In the genomic region with DNA sequence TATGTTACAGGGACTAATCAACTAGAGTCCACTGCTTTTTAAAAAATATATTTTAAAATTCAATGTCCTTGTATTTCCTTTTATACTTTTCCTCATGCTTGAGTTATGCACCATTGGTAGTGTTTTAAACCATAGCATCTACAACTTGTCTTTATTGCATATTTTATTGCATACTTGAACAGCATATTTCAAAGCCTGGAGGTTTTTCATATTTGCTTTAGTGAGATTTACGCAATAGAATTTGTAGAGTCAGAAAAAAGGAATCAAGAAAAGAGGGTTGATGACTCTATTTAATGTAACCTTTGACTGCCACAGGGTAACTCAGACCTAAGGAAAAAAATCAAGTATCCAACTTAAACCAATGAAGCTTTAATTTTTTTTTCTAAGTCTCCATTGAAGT, we compare ENCODE assay signal across 28 cellular contexts.
"Had no signal": no experiment of that assay in that cellular context is flagged by ENCODE, and none has a peak within 500 bp of the region (broad histone marks: within the 10 kb centered on the region; RNA-seq: fewer than 3 reads in every experiment).

No MANE protein-coding gene starts in this region.

- H3K27me3 Mint-ChIP-seq: activated B cell treated with CpG ODN at 0.5 μM for 24 hours; activated CD8-positive, alpha-beta T cell treated with anti-CD3 and anti-CD28 coated beads for 36 hours; activated naive CD8-positive, alpha-beta T cell; activated T-helper 17 cell treated with anti-CD3 and anti-CD28 coated beads, Interleukin-2, amount 50 U/mL, for 72 hours; T-helper 17 cell had no signal

- ATAC-seq: activated CD4-positive, CD25-positive, alpha-beta regulatory T cell treated with anti-CD3 and anti-CD28 coated beads, Interleukin-2, amount 50 U/mL, for 24 hours; activated CD8-positive, alpha-beta T cell treated with anti-CD3 and anti-CD28 coated beads for 36 hours; activated T-cell treated with anti-CD3 and anti-CD28 coated beads, Interleukin-2, amount 50 U/mL, for 4 hours; activated T-helper 17 cell treated with anti-CD3 and anti-CD28 coated beads, Interleukin-2, amount 50 U/mL, for 72 hours; body of pancreas; gastroesophageal sphincter; T-helper 17 cell had no signal

- H3K4me1 Mint-ChIP-seq: activated B cell treated with CpG ODN at 0.5 μM for 24 hours; activated T-helper 17 cell treated with anti-CD3 and anti-CD28 coated beads, Interleukin-2, amount 50 U/mL, for 72 hours; T-helper 17 cell had no signal

- H3K27ac Mint-ChIP-seq: activated B cell treated with CpG ODN at 0.5 μM for 24 hours; activated CD8-positive, alpha-beta T cell treated with anti-CD3 and anti-CD28 coated beads for 36 hours; activated naive CD8-positive, alpha-beta T cell; activated T-helper 17 cell treated with anti-CD3 and anti-CD28 coated beads, Interleukin-2, amount 50 U/mL, for 72 hours; T-helper 17 cell; T-helper 2 cell treated with Interferon-gamma antibody and Interleukin-4, amounts not matched to agents 5 μg/mL and 100 μg/mL, for 36 hours had no signal

- H3K4me3 Mint-ChIP-seq: activated B cell treated with CpG ODN at 0.5 μM for 24 hours; activated CD8-positive, alpha-beta T cell treated with anti-CD3 and anti-CD28 coated beads for 36 hours; activated naive CD8-positive, alpha-beta T cell; activated T-cell treated with anti-CD3 and anti-CD28 coated beads, Interleukin-2, amount 50 U/mL, for 4 hours; activated T-helper 17 cell treated with anti-CD3 and anti-CD28 coated beads, Interleukin-2, amount 50 U/mL, for 72 hours; T-helper 17 cell; T-helper 2 cell treated with Interferon-gamma antibody and Interleukin-4, amounts not matched to agents 5 μg/mL and 100 μg/mL, for 36 hours had no signal

- H3K36me3 Mint-ChIP-seq: activated naive CD8-positive, alpha-beta T cell had no signal

- DNase-seq: activated B cell treated with CpG ODN at 0.5 μM for 24 hours; activated CD4-positive, alpha-beta T cell treated with anti-CD3 and anti-CD28 coated beads for 48 hours; activated CD4-positive, alpha-beta T cell treated with anti-CD3 and anti-CD28 coated beads, Interleukin-2, amount 50 U/mL, for 1 hour; activated CD4-positive, alpha-beta T cell treated with anti-CD3 and anti-CD28 coated beads, Interleukin-2, amount 50 U/mL, for 48 hours; activated CD8-positive, alpha-beta memory T cell treated with anti-CD3 and anti-CD28 coated beads for 24 hours; activated CD8-positive, alpha-beta T cell treated with anti-CD3 and anti-CD28 coated beads for 36 hours; activated effector memory CD4-positive, alpha-beta T cell treated with Interleukin-2 at 50 U/mL for 16 hours; activated gamma-delta T cell treated with Interleukin-2 at 50 U/mL for 16 hours; activated naive CD4-positive, alpha-beta T cell treated with anti-CD3 and anti-CD28 coated beads, Interleukin-2, amount 50 U/mL, for 16 hours; activated naive CD4-positive, alpha-beta T cell treated with Interleukin-2 at 50 U/mL for 16 hours; activated T-cell treated with anti-CD3 and anti-CD28 coated beads, Interleukin-2, amount 50 U/mL, for 4 hours; adrenal gland; amygdala; aorta; body of pancreas; caudate nucleus; effector CD8-positive, alpha-beta T cell; esophagus squamous epithelium; foreskin melanocyte; T-helper 1 cell; T-helper 17 cell; T1000; WERI-Rb-1 had no signal
